ENCODE assay signal across 10 cellular contexts in genomic region chr10:7541137-7542087, GRCh38.
DNase-seq lines count a peak whose midpoint lies in the region; ATAC-seq and TF ChIP-seq lines count a peak whose summit lies in the region.
"Had no signal": no experiment of that assay in that cellular context is flagged by ENCODE, and none has a peak within 500 bp of the region (broad histone marks: within the 10 kb centered on the region; RNA-seq: fewer than 3 reads in every experiment).

No MANE protein-coding gene starts in this region.

- peaks cover 36% of the 10 kb centered on the region for H3K4me1 ChIP-seq in rectal smooth muscle tissue (ENCODE audit: control insufficient read depth, insufficient read depth, low read length)

- H3K27ac ChIP-seq in brain microvascular endothelial cell (no peak overlapping the region), rectal smooth muscle tissue (ENCODE audit: low read depth, low read length) (peak overlapping the region; percentile 96)

- H3K36me3 ChIP-seq in brain microvascular endothelial cell (replicated peaks) = no peaks in the 10 kb centered on the region
- H3K36me3 ChIP-seq in rectal smooth muscle tissue (ENCODE audit: control insufficient read depth, insufficient read depth, low read length) = no peaks in the 10 kb centered on the region

- DNase-seq in EH (ENCODE audit: low read depth) (peak; percentile 1), brain microvascular endothelial cell (peak; percentile 6), iPS-NIHi7 (ENCODE audit: extremely low spot score) (peak; percentile 68), GM10266 (ENCODE audit: extremely low spot score) (no peak)
- DNase-seq in stimulated activated CD4-positive, alpha-beta T cell treated with anti-CD3 and anti-CD28 coated beads, Interleukin-2, amount 100 ng/mL, for 48 hours = no peak
- DNase-seq: activated effector memory CD4-positive, alpha-beta T cell treated with Interleukin-2 at 50 U/mL for 16 hours; MM.1S had no signal

- no peak overlapping the region for H3K9ac ChIP-seq in rectal smooth muscle tissue (ENCODE audit: low read length)

- ATAC-seq in GM19463 (IDR thresholded peaks at IDR 0.05; ENCODE audit: unreplicated experiment) (no peak), GM18511 (IDR thresholded peaks at IDR 0.05; ENCODE audit: unreplicated experiment) (no peak)

- no peaks in the 10 kb centered on the region for H3K27me3 ChIP-seq in brain microvascular endothelial cell (replicated peaks)
- H3K27me3 ChIP-seq in rectal smooth muscle tissue (ENCODE audit: control insufficient read depth, insufficient read depth, low read length) = no peaks in the 10 kb centered on the region

- in situ Hi-C loops in brain microvascular endothelial cell (cut with HindIII; ENCODE audit: low pct_ligation_motif_present, low sequenced_read_pairs) = no loop called here

- TF ChIP-seq CTCF in brain microvascular endothelial cell (IDR thresholded peaks at IDR 0.05; ENCODE audit: low read depth, low read length, missing control alignments) = no peak
- no peak for TF ChIP-seq CTCF in GM10266 (IDR thresholded peaks at IDR 0.05; ENCODE audit: control insufficient read depth, insufficient read depth, low read depth, missing control alignments)

- H3K4me3 ChIP-seq in brain microvascular endothelial cell (ENCODE audit: low read depth, low read length) (no peak overlapping the region), rectal smooth muscle tissue (ENCODE audit: low read length) (peak overlapping the region; percentile 51)

Comparison
In these comparisons a context has a peak if more than half of its experiments do, and no peak if none do; other contexts are left out.
1. DNase-seq: peak in EH (single experiment), brain microvascular endothelial cell (single experiment) and iPS-NIHi7 (single experiment); none in stimulated activated CD4-positive, alpha-beta T cell treated with anti-CD3 and anti-CD28 coated beads, Interleukin-2, amount 100 ng/mL, for 48 hours (0 of 2) and GM10266 (single experiment).